ENCODE assay signal across 23 cellular contexts in the genomic region with DNA sequence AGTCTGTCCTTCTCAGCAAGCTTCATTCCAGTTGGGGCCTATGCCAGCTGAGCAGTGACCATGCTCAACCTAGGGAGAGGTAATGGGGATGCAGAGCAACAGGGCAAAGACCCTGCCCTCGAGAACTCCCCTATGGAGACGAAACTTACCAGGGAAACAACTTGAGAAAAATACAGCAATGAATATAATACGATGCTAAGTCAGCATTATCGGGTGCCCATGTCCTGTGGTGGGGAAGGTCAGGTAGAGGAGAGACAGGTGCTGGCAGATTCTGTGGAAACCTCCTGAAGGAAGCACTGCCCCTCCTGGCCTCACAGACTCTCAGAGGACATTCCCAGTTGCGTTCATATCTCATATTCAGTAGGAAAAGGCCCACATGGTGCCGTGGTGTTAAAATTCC.
A peak's percentile ranks its signal among the peaks of the same experiment; 100 is the strongest.
DNase-seq lines count a peak whose midpoint lies in the region; ATAC-seq, FAIRE-seq and TF ChIP-seq lines count a peak whose summit lies in the region.
"Had no signal": no experiment of that assay in that cellular context is flagged by ENCODE, and none has a peak within 500 bp of the region (broad histone marks: within the 10 kb centered on the region; RNA-seq: fewer than 3 reads in every experiment).

No MANE protein-coding gene starts in this region.

- no peak overlapping the region for H3K23ac ChIP-seq in neuronal stem cell (ENCODE audit: low read depth, low read length, poor library complexity)

- WGBS in HepG2 (ENCODE audit: low lambda C conversion rate): 3% methylated on average over 6 of the region's 6 CpGs
- WGBS in right lobe of liver (ENCODE audit: insufficient coverage, low coverage, low lambda C conversion rate, missing lambda C conversion rate): 57% methylated on average over 5 of the region's 6 CpGs
- WGBS in gastroesophageal sphincter (ENCODE audit: low coverage in 1 of 2), 2 donors: 80 to 89% methylated on average over 4 to 6 of the region's 6 CpGs
- no CpG with 5 or more reads among the region's 6 CpGs for WGBS in neuronal stem cell (ENCODE audit: extremely low coverage in 2 of 2, insufficient read length in 2 of 2, insufficient replicate concordance in 1 of 2), 2 donors

- no peak for TF ChIP-seq RAD21 in HepG2 (CRISPR knock-in tag; IDR thresholded peaks at IDR 0.05)

- H3K36me3 ChIP-seq in HepG2 (replicated peaks in 1 of 2; ENCODE audit: control insufficient read depth in 1 of 2, insufficient read depth in 2 of 2, low read length in 2 of 2) (no peaks in the 10 kb centered on the region), right lobe of liver (no peaks in the 10 kb centered on the region), gastroesophageal sphincter (peaks cover 0 to 75% of the 10 kb centered on the region in 2 donors), neuronal stem cell (replicated peaks in 1 of 2; ENCODE audit: control insufficient read depth in 2 of 2, insufficient read depth in 2 of 2, low read length in 2 of 2) (peaks cover 61 to 99% of the 10 kb centered on the region in 2 donors), tibial artery (peaks cover 0 to 66% (median 13%) of the 10 kb centered on the region in 3 donors)
- H3K36me3 ChIP-seq: MG63 had no signal

- H2AFZ ChIP-seq in HepG2 (ENCODE audit: low read length) (no peak overlapping the region), neuronal stem cell (ENCODE audit: low read length) (no peak overlapping the region)

- intact Hi-C loops in HepG2 (cut with micrococcal nuclease; ENCODE audit: unreplicated experiment) (no loop called here), right lobe of liver (cut with DNase I) (loop anchor here in 1 of 2 donors (10.0 kb wide), 1 partner anchor 139 kb away; no protein-coding TSS in a partner anchor), tibial artery (cut with DNase I; ENCODE audit: low total_unique reads) (no loop called here)

- peak overlapping the region; percentile 39 for H2BK120ac ChIP-seq in neuronal stem cell (ENCODE audit: low read depth, low read length)

- H3K4me1 ChIP-seq in HepG2 (ENCODE audit: insufficient read depth, low read length) (peaks cover 25% of the 10 kb centered on the region), right lobe of liver (no peaks in the 10 kb centered on the region), gastroesophageal sphincter (peaks cover 3 to 79% (median 14%) of the 10 kb centered on the region in 3 donors), neuronal stem cell (ENCODE audit: control insufficient read depth in 2 of 2, insufficient read depth in 1 of 2, low read depth in 1 of 2, low read length in 2 of 2) (peaks cover 22 to 48% of the 10 kb centered on the region in 2 donors), tibial artery (peaks cover 0 to 27% (median 11%) of the 10 kb centered on the region in 4 donors)

- H3K27me3 ChIP-seq in HepG2 (ENCODE audit: control insufficient read depth in 1 of 2, insufficient read depth in 2 of 2, low read length in 2 of 2): peaks cover 8 to 45% of the 10 kb centered on the region in 2 experiments; a peak in 4 of 5 replicates
- no peaks in the 10 kb centered on the region for H3K27me3 ChIP-seq in right lobe of liver
- no peaks in the 10 kb centered on the region for H3K27me3 ChIP-seq in gastroesophageal sphincter
- H3K27me3 ChIP-seq in neuronal stem cell (ENCODE audit: control insufficient read depth in 3 of 3, insufficient read depth in 3 of 3, low read depth in 1 of 3, low read length in 3 of 3): no peaks in the 10 kb centered on the region
- H3K27me3 ChIP-seq in tibial artery: no peaks in the 10 kb centered on the region
- H3K27me3 ChIP-seq: MG63 had no signal

- no peak overlapping the region for H3K4me3 ChIP-seq in HepG2 (replicated peaks in 1 of 3; ENCODE audit: insufficient read depth in 1 of 3, low read depth in 2 of 3, low read length in 3 of 3)
- no peak overlapping the region for H3K4me3 ChIP-seq in right lobe of liver
- no peak overlapping the region for H3K4me3 ChIP-seq in gastroesophageal sphincter
- H3K4me3 ChIP-seq in neuronal stem cell (ENCODE audit: low read length in 2 of 2): no peak overlapping the region
- H3K4me3 ChIP-seq in tibial artery: no peak overlapping the region
- H3K4me3 ChIP-seq: MG63 had no signal

- POLR2A ChIA-PET in HepG2 (lab: Yijun Ruan, JAX): no interaction called here

- H2BK5ac ChIP-seq in neuronal stem cell (ENCODE audit: low read length): no peak overlapping the region

- peak overlapping the region; percentile 90 for H2AK5ac ChIP-seq in neuronal stem cell (ENCODE audit: low read depth, low read length)

- no peak for TF ChIP-seq CTCF in HepG2 (CRISPR knock-in tag; IDR thresholded peaks at IDR 0.05)
- no peak for TF ChIP-seq CTCF in right lobe of liver (IDR thresholded peaks at IDR 0.05)
- no peak for TF ChIP-seq CTCF in gastroesophageal sphincter (IDR thresholded peaks at IDR 0.05)
- TF ChIP-seq CTCF in tibial artery (IDR thresholded peaks at IDR 0.05): no peak

- no peaks in the 10 kb centered on the region for H3K79me2 ChIP-seq in HepG2 (ENCODE audit: insufficient read depth, low read length)

- no peak overlapping the region for H3K18ac ChIP-seq in neuronal stem cell (ENCODE audit: low read length)

- H3K9ac ChIP-seq in HepG2 (ENCODE audit: insufficient read depth, low read depth, low read length) (no peak overlapping the region), neuronal stem cell (ENCODE audit: low read depth, low read length, poor library complexity) (no peak overlapping the region)

- DNase-seq in HepG2 (ENCODE audit: low spot score) (no peak), right lobe of liver (no peak), neuronal stem cell (ENCODE audit: low spot score) (no peak), HPDE6-E6E7 (ENCODE audit: extremely low spot score) (no peak), tibial artery (no peak)
- DNase-seq: Calu3; CD8-positive, alpha-beta memory T cell; Kasumi-1; MG63; NCI-H1417; NCI-H1694 treated with DMSO at 0.1 percent for 48 hours; NCI-H2081 treated with DMSO at 0.1 percent for 48 hours; NCI-H2171 treated with DMSO at 0.1 percent for 48 hours; NCI-H446; NCI-H526; OCI-M1; Right ventricle myocardium superior had no signal

- CTCF ChIA-PET in HepG2 (lab: Yijun Ruan, JAX; ENCODE audit: low intra/inter-chr PET ratio, low total read pairs): no interaction called here

- H3K4me2 ChIP-seq in HepG2 (ENCODE audit: low read depth, low read length): no peak overlapping the region
- H3K4me2 ChIP-seq in neuronal stem cell (ENCODE audit: insufficient read depth, low read length, poor library complexity, severe bottlenecking): no peak overlapping the region

- H3K27ac ChIP-seq in HepG2 (ENCODE audit: extremely low read length, insufficient read depth, low read length) (no peak overlapping the region), right lobe of liver (no peak overlapping the region), gastroesophageal sphincter (peak overlapping the region in 3 of 4 donors; percentile 85 to 89 (median 89)), neuronal stem cell (replicated peaks; ENCODE audit: low read length) (no peak overlapping the region), tibial artery (no peak overlapping the region)

- no peak for TF ChIP-seq EP300 in HepG2 (IDR thresholded peaks at IDR 0.05; ENCODE audit: low read depth in 2 of 2, low read length in 2 of 2)
- no peak for TF ChIP-seq EP300 in HepG2 (CRISPR knock-in tag; IDR thresholded peaks at IDR 0.05; ENCODE audit: borderline replicate concordance)
- TF ChIP-seq EP300 in gastroesophageal sphincter (IDR thresholded peaks at IDR 0.05): no peak

- H4K20me1 ChIP-seq in HepG2 (ENCODE audit: insufficient read depth, low read length): no peaks in the 10 kb centered on the region

- TF ChIP-seq POLR2A in HepG2 (IDR thresholded peaks at IDR 0.05; ENCODE audit: insufficient read depth in 1 of 2, low read depth in 2 of 2, low read length in 2 of 2): no peak
- TF ChIP-seq POLR2A in right lobe of liver (IDR thresholded peaks at IDR 0.05): no peak
- no peak for TF ChIP-seq POLR2A in gastroesophageal sphincter (IDR thresholded peaks at IDR 0.05)

- H4K8ac ChIP-seq in neuronal stem cell (ENCODE audit: low read depth, low read length): no peak overlapping the region

- H4K91ac ChIP-seq in neuronal stem cell (ENCODE audit: low read depth, low read length, poor library complexity): no peak overlapping the region

- no peak for FAIRE-seq in HepG2 (lab: Jason Lieb, UNC)
- FAIRE-seq: G401.6, GM12892, GM18507, H1 had no signal

- no peaks in the 10 kb centered on the region for H3K9me3 ChIP-seq in HepG2 (ENCODE audit: low read length)
- H3K9me3 ChIP-seq in right lobe of liver: no peaks in the 10 kb centered on the region
- no peaks in the 10 kb centered on the region for H3K9me3 ChIP-seq in gastroesophageal sphincter
- H3K9me3 ChIP-seq in neuronal stem cell (replicated peaks in 1 of 2; ENCODE audit: control insufficient read depth in 2 of 2, insufficient read depth in 1 of 2, low read depth in 1 of 2, low read length in 2 of 2): no peaks in the 10 kb centered on the region
- no peaks in the 10 kb centered on the region for H3K9me3 ChIP-seq in tibial artery
- H3K9me3 ChIP-seq: MG63 had no signal

- peak overlapping the region; percentile 84 for H2BK15ac ChIP-seq in neuronal stem cell (ENCODE audit: low read length)

- in situ Hi-C loops in HepG2 (cut with HindIII; ENCODE audit: extremely low pct_ligation_motif_present, low pct_unique_long_range_greater_than_20kb): no loop called here

- no TSS peak for BruUV-seq in HepG2 (replicated peaks; lab: Mats Ljungman, UMichigan)

- H2BK12ac ChIP-seq in neuronal stem cell (ENCODE audit: low read length): no peak overlapping the region

- no peak overlapping the region for H3K14ac ChIP-seq in neuronal stem cell (ENCODE audit: low read length)

- H3K79me1 ChIP-seq in neuronal stem cell (ENCODE audit: low read depth, low read length): no peaks in the 10 kb centered on the region

- ATAC-seq in HepG2: no peak
- ATAC-seq in right lobe of liver: no peak
- ATAC-seq in gastroesophageal sphincter: no peak
- ATAC-seq in GM21717 (IDR thresholded peaks at IDR 0.05; ENCODE audit: unreplicated experiment): no peak

- no peak overlapping the region for H3K4ac ChIP-seq in neuronal stem cell (ENCODE audit: low read length)

TF ChIP-seq in HepG2, 621 proteins besides CTCF, POLR2A, EP300 and RAD21 (continues in another document):
- no peak for TF ChIP-seq MED1 (CRISPR knock-in tag; IDR thresholded peaks at IDR 0.05)
- TF ChIP-seq RXRB (CRISPR knock-in tag; IDR thresholded peaks at IDR 0.05; ENCODE audit: borderline replicate concordance): no peak
- TF ChIP-seq HNRNPL (IDR thresholded peaks at IDR 0.05; ENCODE audit: low read depth, low read length): no peak
- TF ChIP-seq, protein P1, sequence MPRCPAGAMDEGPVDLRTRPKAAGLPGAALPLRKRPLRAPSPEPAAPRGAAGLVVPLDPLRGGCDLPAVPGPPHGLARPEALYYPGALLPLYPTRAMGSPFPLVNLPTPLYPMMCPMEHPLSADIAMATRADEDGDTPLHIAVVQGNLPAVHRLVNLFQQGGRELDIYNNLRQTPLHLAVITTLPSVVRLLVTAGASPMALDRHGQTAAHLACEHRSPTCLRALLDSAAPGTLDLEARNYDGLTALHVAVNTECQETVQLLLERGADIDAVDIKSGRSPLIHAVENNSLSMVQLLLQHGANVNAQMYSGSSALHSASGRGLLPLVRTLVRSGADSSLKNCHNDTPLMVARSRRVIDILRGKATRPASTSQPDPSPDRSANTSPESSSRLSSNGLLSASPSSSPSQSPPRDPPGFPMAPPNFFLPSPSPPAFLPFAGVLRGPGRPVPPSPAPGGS (CRISPR knock-in tag; IDR thresholded peaks at IDR 0.05): no peak
- TF ChIP-seq MAFF (IDR thresholded peaks at IDR 0.05; ENCODE audit: low read depth, low read length): peak; percentile 74
- TF ChIP-seq SALL1 (CRISPR knock-in tag; IDR thresholded peaks at IDR 0.05): no peak

Comparison
In these comparisons a context has a peak if more than half of its experiments do, and no peak if none do; other contexts are left out.
1. H3K27ac ChIP-seq: peak in gastroesophageal sphincter (3 of 4); none in HepG2 (single experiment), right lobe of liver (0 of 3), neuronal stem cell (single experiment) and tibial artery (0 of 2).